8 cellular contexts compared by ENCODE assay signal in genomic region chrX:56728321-56728720, GRCh38. TPM values are rescaled to one million over a fixed set of nuclear protein-coding genes. Genes with fewer than 3 reads are reported as not detected.
DNase-seq lines count a peak whose midpoint lies in the region; ATAC-seq, FAIRE-seq and TF ChIP-seq lines count a peak whose summit lies in the region.

No MANE protein-coding gene starts in this region.

- H3K36me3 Mint-ChIP-seq in activated CD8-positive, alpha-beta T cell treated with anti-CD3 and anti-CD28 coated beads, Interleukin-2, amount 10 ng/mL, durations not matched to agents 7 days and 5 days (ENCODE audit: low read depth), result peaks cover 2% of the 10 kb centered on the region

- POLR2A ChIA-PET in activated CD8-positive, alpha-beta T cell treated with anti-CD3 and anti-CD28 coated beads, Interleukin-2, amount 10 ng/mL, durations not matched to agents 7 days and 5 days (lab: Charles Lee), result no interaction called here
- POLR2A ChIA-PET in GM10248 (lab: Yijun Ruan, JAX), result no interaction called here

- H3K4me1 Mint-ChIP-seq in activated CD8-positive, alpha-beta T cell treated with anti-CD3 and anti-CD28 coated beads, Interleukin-2, amount 10 ng/mL, durations not matched to agents 7 days and 5 days (ENCODE audit: low read depth), result peaks cover 19% of the 10 kb centered on the region

- CTCF ChIA-PET in activated CD8-positive, alpha-beta T cell treated with anti-CD3 and anti-CD28 coated beads, Interleukin-2, amount 10 ng/mL, durations not matched to agents 7 days and 5 days (lab: Charles Lee), result interaction anchor here (0.9 to 3.9 kb wide), 7 partner anchors 10 to 1011 kb away, joined by 3 to 82 read pairs (median 6); partner anchors contain the start of gene RRAGB
- CTCF ChIA-PET in GM10248 (lab: Yijun Ruan, JAX), result interaction anchor here (0.9 to 4.5 kb wide), 6 partner anchors 36 to 811 kb away, joined by 3 to 39 read pairs (median 4); no protein-coding TSS in a partner anchor

- H3K9me3 Mint-ChIP-seq in activated CD8-positive, alpha-beta T cell treated with anti-CD3 and anti-CD28 coated beads, Interleukin-2, amount 10 ng/mL, durations not matched to agents 7 days and 5 days (ENCODE audit: insufficient read depth), result no peaks in the 10 kb centered on the region

- H3K27me3 Mint-ChIP-seq in activated CD8-positive, alpha-beta T cell treated with anti-CD3 and anti-CD28 coated beads, Interleukin-2, amount 10 ng/mL, durations not matched to agents 7 days and 5 days (ENCODE audit: low read depth), result no peaks in the 10 kb centered on the region

- TF ChIP-seq POLR2A in GM12891 (IDR thresholded peaks at IDR 0.05; ENCODE audit: low read depth, low read length), result no peak

- peak overlapping the region; percentile 49 for H3K4me3 Mint-ChIP-seq in activated CD8-positive, alpha-beta T cell treated with anti-CD3 and anti-CD28 coated beads, Interleukin-2, amount 10 ng/mL, durations not matched to agents 7 days and 5 days

- FAIRE-seq in GM12891 (lab: Jason Lieb, UNC), result no peak

- ATAC-seq in HG02798 (IDR thresholded peaks at IDR 0.05; ENCODE audit: poor library complexity, unreplicated experiment), result peak; percentile 35
- ATAC-seq in activated CD8-positive, alpha-beta T cell treated with anti-CD3 and anti-CD28 coated beads, Interleukin-2, amount 10 ng/mL, durations not matched to agents 7 days and 5 days, result no peak

- no peak for TF ChIP-seq CTCF in GM10248 (IDR thresholded peaks at IDR 0.05; ENCODE audit: control extremely low read depth, extremely low read depth, low read depth, missing control alignments)

- DNase-seq in DMS53 treated with DMSO at 0.1 percent for 48 hours (lab: John Stamatoyannopoulos, UW; ENCODE audit: unreplicated experiment), result peak; percentile 6
- no peak for DNase-seq in activated CD8-positive, alpha-beta T cell treated with anti-CD3 and anti-CD28 coated beads, Interleukin-2, amount 10 ng/mL, durations not matched to agents 7 days and 5 days
- peak; percentile 35 for DNase-seq in medulla oblongata (ENCODE audit: extremely low spot score)
- no peak for DNase-seq in GM12891 (ENCODE audit: insufficient read length, low spot score)
- DNase-seq in ecto neural progenitor cell (ENCODE audit: low spot score), result no peak
- no peak for DNase-seq in HPDE6-E6E7 (ENCODE audit: extremely low spot score)
- DNase-seq in GM10248 (ENCODE audit: extremely low spot score), result no peak

- H3K27ac Mint-ChIP-seq in activated CD8-positive, alpha-beta T cell treated with anti-CD3 and anti-CD28 coated beads, Interleukin-2, amount 10 ng/mL, durations not matched to agents 7 days and 5 days, result peak overlapping the region; percentile 20

TF ChIP-seq in GM12891, 5 proteins besides CTCF, POLR2A, EP300 and RAD21:
- TF ChIP-seq POU2F2 (IDR thresholded peaks at IDR 0.05; ENCODE audit: low read depth, low read length), result no peak
- TF ChIP-seq SPI1 (IDR thresholded peaks at IDR 0.05; ENCODE audit: low read depth, low read length), result no peak
- TF ChIP-seq PAX5 (IDR thresholded peaks at IDR 0.05; ENCODE audit: insufficient read depth, low read length, severe bottlenecking), result no peak
- no peak for TF ChIP-seq POLR2AphosphoS5 (IDR thresholded peaks at IDR 0.05; ENCODE audit: low read depth, low read length)
- no peak for TF ChIP-seq TAF1 (IDR thresholded peaks at IDR 0.05; ENCODE audit: low read depth, low read length)
TF ChIP-seq in GM12891: peak in this region for 0.

RNA-seq across cellular contexts. Expression of gene NBDY, which starts 0.7 kb away (rescaled TPM):
- 10 to 100 TPM; 28.6 to 31.2 TPM for total RNA-seq in activated CD8-positive, alpha-beta T cell treated with anti-CD3 and anti-CD28 coated beads, Interleukin-2, amount 10 ng/mL, durations not matched to agents 7 days and 5 days
- polyA plus RNA-seq in GM12891 (2012; ENCODE audit: low read depth, missing spikeins), result 37.7 TPM

Comparison
In these comparisons a context has a peak if more than half of its experiments do, and no peak if none do; other contexts are left out.
1. DNase-seq: peak in DMS53 treated with DMSO at 0.1 percent for 48 hours (single experiment) and medulla oblongata (single experiment); none in activated CD8-positive, alpha-beta T cell treated with anti-CD3 and anti-CD28 coated beads, Interleukin-2, amount 10 ng/mL, durations not matched to agents 7 days and 5 days (single experiment), GM12891 (single experiment), ecto neural progenitor cell (single experiment), HPDE6-E6E7 (single experiment) and GM10248 (single experiment).